Comparison of ENCODE assay signal across 17 cellular contexts in the genomic region with DNA sequence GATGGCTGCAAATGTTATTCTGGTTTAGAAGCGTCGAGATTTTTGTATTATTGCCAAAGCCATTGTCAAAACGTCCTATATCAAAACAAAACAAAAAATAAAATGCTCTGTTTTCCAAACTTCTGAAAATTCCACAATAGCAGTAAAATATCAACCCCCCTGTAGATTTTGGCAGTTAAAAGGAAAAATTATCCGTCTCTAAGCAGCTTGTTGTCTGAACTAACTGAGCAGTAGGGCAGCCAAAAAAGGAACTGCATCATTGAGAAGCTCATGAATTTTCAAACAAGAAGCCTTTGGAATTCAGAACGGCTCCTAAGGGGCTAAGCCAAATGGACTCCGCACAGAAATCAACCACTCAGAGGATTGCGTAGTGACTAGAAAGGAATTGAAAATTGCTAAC.
DNase-seq lines count a peak whose midpoint lies in the region; ATAC-seq and TF ChIP-seq lines count a peak whose summit lies in the region.
"Had no signal": no experiment of that assay in that cellular context is flagged by ENCODE, and none has a peak within 500 bp of the region (broad histone marks: within the 10 kb centered on the region; RNA-seq: fewer than 3 reads in every experiment).

No MANE protein-coding gene starts in this region.

- no peak for ATAC-seq in HG03095 (IDR thresholded peaks at IDR 0.05; ENCODE audit: unreplicated experiment)
- ATAC-seq: activated CD4-positive, alpha-beta T cell treated with anti-CD3 and anti-CD28 coated beads for 36 hours; left colon; upper lobe of right lung had no signal

- no peaks in the 10 kb centered on the region for H3K36me3 Mint-ChIP-seq in glutamatergic neuron (ENCODE audit: unreplicated experiment)
- H3K36me3 Mint-ChIP-seq: activated naive CD8-positive, alpha-beta T cell treated with anti-CD3 and anti-CD28 coated beads, Interleukin-2, amount 10 ng/mL, durations not matched to agents 7 days and 5 days; IgD-negative memory B cell; naive B cell had no signal

- no peak for TF ChIP-seq CTCF in astrocyte of the spinal cord (IDR thresholded peaks at IDR 0.05; ENCODE audit: low read depth, low read length)
- no peak for TF ChIP-seq CTCF in glutamatergic neuron (IDR thresholded peaks at IDR 0.05; ENCODE audit: partially characterized antibody, unreplicated experiment)

- no peaks in the 10 kb centered on the region for H3K9me3 Mint-ChIP-seq in glutamatergic neuron (ENCODE audit: unreplicated experiment)
- H3K9me3 Mint-ChIP-seq: activated naive CD8-positive, alpha-beta T cell treated with anti-CD3 and anti-CD28 coated beads, Interleukin-2, amount 10 ng/mL, durations not matched to agents 7 days and 5 days; IgD-negative memory B cell; naive B cell had no signal

- no peak overlapping the region for H3K4me3 ChIP-seq in astrocyte of the spinal cord (ENCODE audit: low read depth, low read length)
- H3K4me3 ChIP-seq: colonic mucosa, upper lobe of right lung had no signal

- H3K27ac Mint-ChIP-seq in glutamatergic neuron (ENCODE audit: unreplicated experiment) = no peak overlapping the region
- H3K27ac Mint-ChIP-seq: activated CD4-positive, alpha-beta T cell treated with anti-CD3 and anti-CD28 coated beads for 36 hours; activated naive CD8-positive, alpha-beta T cell treated with anti-CD3 and anti-CD28 coated beads, Interleukin-2, amount 10 ng/mL, durations not matched to agents 7 days and 5 days; IgD-negative memory B cell; naive B cell had no signal

- no peaks in the 10 kb centered on the region for H3K27me3 Mint-ChIP-seq in glutamatergic neuron (ENCODE audit: unreplicated experiment)
- H3K27me3 Mint-ChIP-seq: activated naive CD8-positive, alpha-beta T cell treated with anti-CD3 and anti-CD28 coated beads, Interleukin-2, amount 10 ng/mL, durations not matched to agents 7 days and 5 days; IgD-negative memory B cell had no signal

- in situ Hi-C loops in astrocyte of the spinal cord (cut with HindIII; ENCODE audit: low sequenced_read_pairs) = no loop called here

- H3K4me3 Mint-ChIP-seq in glutamatergic neuron (ENCODE audit: unreplicated experiment) = peak overlapping the region; percentile 27
- H3K4me3 Mint-ChIP-seq: activated CD4-positive, alpha-beta T cell treated with anti-CD3 and anti-CD28 coated beads for 36 hours; activated naive CD8-positive, alpha-beta T cell treated with anti-CD3 and anti-CD28 coated beads, Interleukin-2, amount 10 ng/mL, durations not matched to agents 7 days and 5 days; IgD-negative memory B cell; naive B cell had no signal

- peak; percentile 48 for DNase-seq in DMS 273 treated with DMSO at 0.1 percent for 48 hours (lab: John Stamatoyannopoulos, UW)
- peak; percentile 20 for DNase-seq in astrocyte of the spinal cord (ENCODE audit: low read depth, low spot score)
- no peak for DNase-seq in glutamatergic neuron
- DNase-seq in pons (ENCODE audit: low spot score) = peak; percentile 56
- DNase-seq in dermis blood vessel endothelial cell = no peak
- DNase-seq in NCI-H510A (lab: John Stamatoyannopoulos, UW) = no peak
- no peak for DNase-seq in NCI-H2227 treated with DMSO at 0.1 percent for 48 hours (lab: John Stamatoyannopoulos, UW)
- DNase-seq: activated CD4-positive, alpha-beta T cell treated with anti-CD3 and anti-CD28 coated beads for 36 hours; activated naive CD8-positive, alpha-beta T cell treated with anti-CD3 and anti-CD28 coated beads, Interleukin-2, amount 10 ng/mL, durations not matched to agents 7 days and 5 days; colonic mucosa; DMS53; left colon; naive B cell; NK-92 treated with Interleukin-12 subunit alpha and Interleukin-12 subunit beta, amount 100 ng/mL, for 24 hours; upper lobe of right lung had no signal

- peaks cover 12% of the 10 kb centered on the region for H3K4me1 Mint-ChIP-seq in glutamatergic neuron (ENCODE audit: low read depth, unreplicated experiment)
- H3K4me1 Mint-ChIP-seq: activated CD4-positive, alpha-beta T cell treated with anti-CD3 and anti-CD28 coated beads for 36 hours; activated naive CD8-positive, alpha-beta T cell treated with anti-CD3 and anti-CD28 coated beads, Interleukin-2, amount 10 ng/mL, durations not matched to agents 7 days and 5 days; IgD-negative memory B cell; naive B cell had no signal

Comparison
In these comparisons a context has a peak if more than half of its experiments do, and no peak if none do; other contexts are left out.
1. DNase-seq: peak in DMS 273 treated with DMSO at 0.1 percent for 48 hours (single experiment), astrocyte of the spinal cord (single experiment) and pons (single experiment); none in glutamatergic neuron (single experiment), dermis blood vessel endothelial cell (single experiment), NCI-H510A (single experiment) and NCI-H2227 treated with DMSO at 0.1 percent for 48 hours (single experiment).